ENCODE assay signal across 14 cellular contexts in genomic region chr12:122006186-122006926, GRCh38. TPM values are rescaled to one million over a fixed set of nuclear protein-coding genes. Genes with fewer than 3 reads are reported as not detected.
DNase-seq lines count a peak whose midpoint lies in the region; ATAC-seq and TF ChIP-seq lines count a peak whose summit lies in the region.
"Had no signal": no experiment of that assay in that cellular context is flagged by ENCODE, and none has a peak within 500 bp of the region (broad histone marks: within the 10 kb centered on the region; RNA-seq: fewer than 3 reads in every experiment).

No MANE protein-coding gene starts in this region.

- peak; percentile 57 for DNase-seq in activated CD8-positive, alpha-beta memory T cell treated with anti-CD3 and anti-CD28 coated beads, Interleukin-2, amount 10 ng/mL, durations not matched to agents 7 days and 5 days
- DNase-seq in activated CD8-positive, alpha-beta memory T cell treated with anti-CD3 and anti-CD28 coated beads for 24 hours = no peak
- DNase-seq in activated B cell treated with CpG ODN at 0.5 μM for 24 hours = no peak
- no peak for DNase-seq in mucosa of descending colon
- DNase-seq in SHP77 treated with DMSO at 0.1 percent for 48 hours (lab: John Stamatoyannopoulos, UW) = no peak
- no peak for DNase-seq in NCI-H226
- DNase-seq in NCI-H2227 (lab: John Stamatoyannopoulos, UW; ENCODE audit: unreplicated experiment) = no peak
- DNase-seq: DMS79, islet precursor cell, NCI-H1436, NCI-H524 treated with DMSO at 0.1 percent for 48 hours had no signal

- H3K4me1 Mint-ChIP-seq in activated CD8-positive, alpha-beta memory T cell treated with anti-CD3 and anti-CD28 coated beads, Interleukin-2, amount 10 ng/mL, durations not matched to agents 7 days and 5 days = peaks cover 28% of the 10 kb centered on the region
- peaks cover 41 to 50% (median 43%) of the 10 kb centered on the region in 3 donors for H3K4me1 Mint-ChIP-seq in IgD-negative memory B cell
- peaks cover 82% of the 10 kb centered on the region for H3K4me1 Mint-ChIP-seq in activated B cell treated with CpG ODN at 0.5 μM for 24 hours

- H3K4me3 Mint-ChIP-seq in activated CD8-positive, alpha-beta memory T cell treated with anti-CD3 and anti-CD28 coated beads, Interleukin-2, amount 10 ng/mL, durations not matched to agents 7 days and 5 days = no peak overlapping the region
- H3K4me3 Mint-ChIP-seq in IgD-negative memory B cell (peak overlapping the region; percentile 5 to 86 (median 68)), activated B cell treated with CpG ODN at 0.5 μM for 24 hours (peak overlapping the region; percentile 68)

- no peak overlapping the region for H3K4me3 ChIP-seq in mucosa of descending colon
- H3K4me3 ChIP-seq: SJSA1, upper lobe of left lung had no signal

- intact Hi-C loops in activated B cell treated with CpG ODN at 0.5 μM for 24 hours (cut with micrococcal nuclease) = no loop called here
- intact Hi-C loops in mucosa of descending colon (cut with DNase I, micrococcal nuclease) = no loop called here

- no peaks in the 10 kb centered on the region for H3K9me3 ChIP-seq in mucosa of descending colon
- H3K9me3 ChIP-seq: SJSA1, upper lobe of left lung had no signal

- H3K9me3 Mint-ChIP-seq in activated CD8-positive, alpha-beta memory T cell treated with anti-CD3 and anti-CD28 coated beads, Interleukin-2, amount 10 ng/mL, durations not matched to agents 7 days and 5 days (ENCODE audit: low read depth) = no peaks in the 10 kb centered on the region
- H3K9me3 Mint-ChIP-seq in IgD-negative memory B cell = no peaks in the 10 kb centered on the region
- no peaks in the 10 kb centered on the region for H3K9me3 Mint-ChIP-seq in activated B cell treated with CpG ODN at 0.5 μM for 24 hours

- H3K27me3 Mint-ChIP-seq in activated CD8-positive, alpha-beta memory T cell treated with anti-CD3 and anti-CD28 coated beads, Interleukin-2, amount 10 ng/mL, durations not matched to agents 7 days and 5 days = peaks cover 60% of the 10 kb centered on the region
- H3K27me3 Mint-ChIP-seq in IgD-negative memory B cell (peaks cover 14% of the 10 kb centered on the region), activated B cell treated with CpG ODN at 0.5 μM for 24 hours (peaks cover 3% of the 10 kb centered on the region)

- H3K27ac Mint-ChIP-seq in activated CD8-positive, alpha-beta memory T cell treated with anti-CD3 and anti-CD28 coated beads, Interleukin-2, amount 10 ng/mL, durations not matched to agents 7 days and 5 days = peak overlapping the region; percentile 34
- peak overlapping the region in 2 of 3 donors; percentile 0 to 17 for H3K27ac Mint-ChIP-seq in IgD-negative memory B cell
- peak overlapping the region; percentile 87 for H3K27ac Mint-ChIP-seq in activated B cell treated with CpG ODN at 0.5 μM for 24 hours

- TF ChIP-seq CTCF in activated B cell treated with CpG ODN at 0.5 μM for 24 hours (IDR thresholded peaks at IDR 0.05) = no peak
- no peak for TF ChIP-seq CTCF in mucosa of descending colon (IDR thresholded peaks at IDR 0.05)

- H3K36me3 Mint-ChIP-seq in activated CD8-positive, alpha-beta memory T cell treated with anti-CD3 and anti-CD28 coated beads, Interleukin-2, amount 10 ng/mL, durations not matched to agents 7 days and 5 days = no peaks in the 10 kb centered on the region
- H3K36me3 Mint-ChIP-seq in IgD-negative memory B cell = peaks cover 1% of the 10 kb centered on the region
- H3K36me3 Mint-ChIP-seq in activated B cell treated with CpG ODN at 0.5 μM for 24 hours (ENCODE audit: low read depth) = no peaks in the 10 kb centered on the region

- no peaks in the 10 kb centered on the region for H3K36me3 ChIP-seq in mucosa of descending colon (ENCODE audit: low read depth)
- H3K36me3 ChIP-seq: SJSA1, upper lobe of left lung had no signal

- no peaks in the 10 kb centered on the region for H3K4me1 ChIP-seq in mucosa of descending colon (ENCODE audit: low read depth)
- H3K4me1 ChIP-seq: SJSA1 had no signal

- CTCF ChIA-PET in activated CD8-positive, alpha-beta memory T cell treated with anti-CD3 and anti-CD28 coated beads, Interleukin-2, amount 10 ng/mL, durations not matched to agents 7 days and 5 days (lab: Charles Lee) = interaction anchor here (0.8 kb wide), 1 partner anchor 89 kb away, joined by 3 read pairs; no protein-coding TSS in a partner anchor
- CTCF ChIA-PET in activated B cell treated with CpG ODN at 0.5 μM for 24 hours (lab: Charles Lee) = interaction anchor here (0.6 to 2.4 kb wide), 9 partner anchors 14 to 960 kb away, joined by 3 to 11 read pairs (median 3); partner anchors contain the start of genes ABCB9 and CFAP251

- peak; percentile 51 for ATAC-seq in activated CD8-positive, alpha-beta memory T cell treated with anti-CD3 and anti-CD28 coated beads, Interleukin-2, amount 10 ng/mL, durations not matched to agents 7 days and 5 days
- ATAC-seq in activated B cell treated with CpG ODN at 0.5 μM for 24 hours (ENCODE audit: low read depth) (no peak), mucosa of descending colon (peak; percentile 16)

- POLR2A ChIA-PET in activated B cell treated with CpG ODN at 0.5 μM for 24 hours (lab: Charles Lee) = interaction anchor here (0.5 to 9.1 kb wide), 11 partner anchors 9 to 400 kb away, joined by 3 to 216 read pairs (median 4); partner anchors contain the start of gene BCL7A

RNA-seq across cellular contexts. Expression of gene BCL7A, which starts 15.3 kb away (rescaled TPM):
- total RNA-seq in activated CD8-positive, alpha-beta memory T cell treated with anti-CD3 and anti-CD28 coated beads, Interleukin-2, amount 10 ng/mL, durations not matched to agents 7 days and 5 days = 1 to 10 TPM; 2.8 to 2.9 TPM
- polyA plus RNA-seq in IgD-negative memory B cell = 18.7 TPM
- total RNA-seq in activated B cell treated with CpG ODN at 0.5 μM for 24 hours (38.6 and 41.4 TPM in 2 replicates), mucosa of descending colon (10 to 100 TPM in 1 of 3 donors, 1 to 10 TPM in 2; 5.2 to 11.6 (median 5.7) TPM)

Comparison
In these comparisons a context has a peak if more than half of its experiments do, and no peak if none do; other contexts are left out.
1. H3K27ac Mint-ChIP-seq: peak in every context shown above with its lines; median percentile 87 in activated B cell treated with CpG ODN at 0.5 μM for 24 hours; 34 in activated CD8-positive, alpha-beta memory T cell treated with anti-CD3 and anti-CD28 coated beads, Interleukin-2, amount 10 ng/mL, durations not matched to agents 7 days and 5 days; 8 in IgD-negative memory B cell.